10 cellular contexts compared by ENCODE assay signal in the genomic region with DNA sequence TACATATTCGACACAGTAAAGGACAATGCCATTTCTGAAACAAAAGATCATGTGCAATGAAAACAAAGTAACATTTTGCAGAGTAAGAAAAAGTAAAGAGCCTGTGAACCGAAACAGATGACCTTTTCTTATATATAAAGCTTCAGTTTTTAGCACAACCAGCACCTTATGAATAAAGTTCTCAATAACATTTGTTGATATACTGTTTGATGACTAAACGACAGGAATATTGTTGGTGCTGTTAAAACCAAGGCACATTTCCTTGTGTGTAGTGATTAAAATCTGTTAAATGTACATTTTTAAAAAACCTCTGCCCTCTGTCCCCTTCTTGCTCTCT. TPM values are rescaled to one million over a fixed set of nuclear protein-coding genes. Genes with fewer than 3 reads are reported as not detected.
A peak's percentile ranks its signal among the peaks of the same experiment; 100 is the strongest.
DNase-seq lines count a peak whose midpoint lies in the region; ATAC-seq, FAIRE-seq and TF ChIP-seq lines count a peak whose summit lies in the region.
"Had no signal": no experiment of that assay in that cellular context is flagged by ENCODE, and none has a peak within 500 bp of the region (broad histone marks: within the 10 kb centered on the region; RNA-seq: fewer than 3 reads in every experiment).

No MANE protein-coding gene starts in this region.

- H3K36me3 ChIP-seq in adrenal gland (replicated peaks in 1 of 2) (no peaks in the 10 kb centered on the region), upper lobe of right lung (no peaks in the 10 kb centered on the region)

- no peak for DNase-seq in activated naive CD4-positive, alpha-beta T cell treated with anti-CD3 and anti-CD28 coated beads, Interleukin-2, amount 50 U/mL, for 16 hours
- DNase-seq in adrenal gland = no peak
- DNase-seq in medulla oblongata (ENCODE audit: extremely low spot score) = peak; percentile 49
- DNase-seq in upper lobe of right lung = no peak
- DNase-seq in urothelium cell line (ENCODE audit: low spot score) = no peak
- DNase-seq in GM19240 (ENCODE audit: insufficient read length, low spot score) = no peak
- DNase-seq: SHP77; stimulated activated CD4-positive, alpha-beta T cell treated with anti-CD3 and anti-CD28 coated beads, Interleukin-2, amount 100 ng/mL, for 48 hours had no signal

- 18 to 24% (median 23%) methylated on average over 3 of the region's 3 CpGs for WGBS in adrenal gland, 4 donors

- H3K27ac Mint-ChIP-seq in activated naive CD4-positive, alpha-beta T cell treated with anti-CD3 and anti-CD28 coated beads, Interleukin-2, amount 50 U/mL, for 24 hours = peak overlapping the region; percentile 99

- peaks cover 28% of the 10 kb centered on the region for H3K36me3 Mint-ChIP-seq in activated naive CD4-positive, alpha-beta T cell treated with anti-CD3 and anti-CD28 coated beads, Interleukin-2, amount 50 U/mL, for 24 hours

- peak overlapping the region in 2 of 4 donors; percentile 96 to 98 for H3K4me3 ChIP-seq in adrenal gland
- H3K4me3 ChIP-seq in upper lobe of right lung = peak overlapping the region; percentile 86

- TF ChIP-seq POLR2A in adrenal gland (IDR thresholded peaks at IDR 0.05) = no peak

- FAIRE-seq in urothelium cell line (lab: Jason Lieb, UNC) = no peak

- intact Hi-C loops in adrenal gland (cut with DNase I) (no loop called here), upper lobe of right lung (cut with DNase I) (no loop called here)

- H3K9me3 ChIP-seq in adrenal gland (replicated peaks in 1 of 3) (no peaks in the 10 kb centered on the region), upper lobe of right lung (no peaks in the 10 kb centered on the region)

- peak overlapping the region in 3 of 5 donors; percentile 96 to 98 (median 97) for H3K27ac ChIP-seq in adrenal gland
- H3K27ac ChIP-seq in upper lobe of right lung = peak overlapping the region; percentile 95

- peak overlapping the region; percentile 99 for H3K4me3 Mint-ChIP-seq in activated naive CD4-positive, alpha-beta T cell treated with anti-CD3 and anti-CD28 coated beads, Interleukin-2, amount 50 U/mL, for 24 hours

- H3K27me3 Mint-ChIP-seq in activated naive CD4-positive, alpha-beta T cell treated with anti-CD3 and anti-CD28 coated beads, Interleukin-2, amount 50 U/mL, for 24 hours = no peaks in the 10 kb centered on the region

- peaks cover 4 to 25% of the 10 kb centered on the region in 2 donors for H3K4me1 ChIP-seq in adrenal gland (replicated peaks in 1 of 2)
- peaks cover 24% of the 10 kb centered on the region for H3K4me1 ChIP-seq in upper lobe of right lung

- H3K4me1 Mint-ChIP-seq in activated naive CD4-positive, alpha-beta T cell treated with anti-CD3 and anti-CD28 coated beads, Interleukin-2, amount 50 U/mL, for 24 hours = peaks cover 42% of the 10 kb centered on the region

- H3K9me3 Mint-ChIP-seq in activated naive CD4-positive, alpha-beta T cell treated with anti-CD3 and anti-CD28 coated beads, Interleukin-2, amount 50 U/mL, for 24 hours = no peaks in the 10 kb centered on the region

- ATAC-seq in upper lobe of right lung = no peak
- no peak for ATAC-seq in GM19351 (IDR thresholded peaks at IDR 0.05; ENCODE audit: unreplicated experiment)

- TF ChIP-seq CTCF in adrenal gland (IDR thresholded peaks at IDR 0.05) (no peak), upper lobe of right lung (IDR thresholded peaks at IDR 0.05) (no peak)

- H3K27me3 ChIP-seq in adrenal gland = no peaks in the 10 kb centered on the region
- no peaks in the 10 kb centered on the region for H3K27me3 ChIP-seq in upper lobe of right lung

RNA-seq across cellular contexts. Expression of gene PELI1, which starts 1.4 kb away (rescaled TPM):
- total RNA-seq in adrenal gland (10 to 100 TPM in 7 of 8 donors, 1 to 10 TPM in 1; 6.5 to 32.9 (median 15.7) TPM), upper lobe of right lung (35.8 TPM)
- 1 to 10 TPM; 6.3 to 8.6 (median 6.6) TPM for polyA plus RNA-seq in adrenal gland
